ENCODE assay signal across 7 cellular contexts in the genomic region with DNA sequence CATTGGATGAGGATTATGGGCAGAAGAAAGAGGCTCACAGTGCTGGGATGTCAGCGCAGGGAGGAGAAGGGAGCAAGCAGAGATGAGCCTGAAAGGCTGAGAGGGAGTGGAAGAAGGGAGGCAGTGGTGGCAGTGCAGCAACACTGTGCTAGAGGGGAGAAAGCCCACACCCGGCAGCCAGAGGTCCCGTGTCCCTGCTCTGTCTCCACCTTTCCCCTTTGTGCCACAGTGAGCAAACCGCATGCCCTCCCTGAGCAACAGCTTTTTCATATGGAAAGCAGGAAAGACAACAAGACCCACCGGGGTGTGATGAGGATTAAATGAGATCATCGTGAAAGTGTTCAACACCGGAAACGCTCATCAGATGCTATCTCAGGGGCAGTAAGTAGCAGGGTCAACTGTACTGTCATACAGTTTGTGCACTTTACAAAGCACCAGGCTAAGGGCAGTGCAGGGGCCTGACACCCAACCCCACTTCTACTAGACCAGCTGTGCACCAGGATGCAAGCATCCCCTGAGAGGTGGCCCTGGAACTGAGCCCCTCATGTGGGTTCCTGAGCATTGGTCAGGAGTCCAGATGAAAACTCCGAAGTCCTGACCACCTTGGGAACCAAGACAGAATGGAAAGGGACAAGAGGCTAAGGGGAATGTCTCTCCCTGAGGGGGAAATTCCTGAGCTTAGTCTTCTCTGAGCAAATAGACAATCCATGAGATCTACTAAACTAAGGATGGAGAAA. TPM values are rescaled to one million over a fixed set of nuclear protein-coding genes. Genes with fewer than 3 reads are reported as not detected.
DNase-seq lines count a peak whose midpoint lies in the region; ATAC-seq and FAIRE-seq lines count a peak whose summit lies in the region.

No MANE protein-coding gene starts in this region.

- peaks cover 4% of the 10 kb centered on the region for H3K36me3 Mint-ChIP-seq in central memory CD8-positive, alpha-beta T cell (ENCODE audit: insufficient read depth)
- H3K36me3 Mint-ChIP-seq in naive thymus-derived CD8-positive, alpha-beta T cell, result no peaks in the 10 kb centered on the region

- DNase-seq in M059J (ENCODE audit: low read depth) (peak; percentile 72), SKM-1 treated with dmso at 0.1 percent for 144 hours (lab: John Stamatoyannopoulos, UW; ENCODE audit: unreplicated experiment) (no peak), frontal cortex (ENCODE audit: low spot score in 2 of 2) (no peak)
- no peak for DNase-seq in central memory CD8-positive, alpha-beta T cell (ENCODE audit: low spot score in 2 of 2)
- no peak for DNase-seq in naive thymus-derived CD8-positive, alpha-beta T cell

- FAIRE-seq in frontal cortex (lab: Jason Lieb, UNC), result no peak

- H3K9me3 Mint-ChIP-seq in central memory CD8-positive, alpha-beta T cell, result no peaks in the 10 kb centered on the region
- H3K9me3 Mint-ChIP-seq in naive thymus-derived CD8-positive, alpha-beta T cell, result no peaks in the 10 kb centered on the region

- peak overlapping the region; percentile 58 for H3K27ac Mint-ChIP-seq in central memory CD8-positive, alpha-beta T cell (ENCODE audit: low read depth)
- peak overlapping the region in 5 of 10 donors; percentile 7 to 69 (median 53) for H3K27ac Mint-ChIP-seq in naive thymus-derived CD8-positive, alpha-beta T cell

- ATAC-seq in GM18520 (IDR thresholded peaks at IDR 0.05; ENCODE audit: unreplicated experiment) (peak; percentile 18), HG03045 (IDR thresholded peaks at IDR 0.05; ENCODE audit: unreplicated experiment) (no peak)
- ATAC-seq in central memory CD8-positive, alpha-beta T cell (replicated peaks; ENCODE audit: extremely low read depth, poor library complexity, severe bottlenecking), result peak; percentile 42
- ATAC-seq in naive thymus-derived CD8-positive, alpha-beta T cell, result peak in 1 of 2 donors; percentile 20

- H3K4me1 Mint-ChIP-seq in central memory CD8-positive, alpha-beta T cell, result peaks cover 17% of the 10 kb centered on the region
- H3K4me1 Mint-ChIP-seq in naive thymus-derived CD8-positive, alpha-beta T cell, result peaks cover 11 to 21% (median 14%) of the 10 kb centered on the region in 4 donors

- no peak overlapping the region for H3K4me3 Mint-ChIP-seq in central memory CD8-positive, alpha-beta T cell
- H3K4me3 Mint-ChIP-seq in naive thymus-derived CD8-positive, alpha-beta T cell, result peak overlapping the region in 8 of 10 donors; percentile 5 to 67 (median 42)

- no peaks in the 10 kb centered on the region for H3K27me3 Mint-ChIP-seq in central memory CD8-positive, alpha-beta T cell
- H3K27me3 Mint-ChIP-seq in naive thymus-derived CD8-positive, alpha-beta T cell, result peaks cover 0 to 8% (median 2%) of the 10 kb centered on the region in 5 donors

- POLR2A ChIA-PET in naive thymus-derived CD8-positive, alpha-beta T cell (lab: Charles Lee), result interaction anchor here (0.7 to 1.4 kb wide), 2 partner anchors 11 to 24 kb away, joined by 3 to 5 read pairs; no protein-coding TSS in a partner anchor

RNA-seq across cellular contexts. Expression of gene NHLH1, which starts 9.1 kb away (rescaled TPM):
- total RNA-seq in M059J (2014; rRNA removed; shearing (Covaris generic)), result not detected in 2 replicates
- under 1 TPM; 0.38 to 0.47 TPM for total RNA-seq in naive thymus-derived CD8-positive, alpha-beta T cell
- polyA plus RNA-seq in naive thymus-derived CD8-positive, alpha-beta T cell, result not detected
- total RNA-seq in frontal cortex, result 0.41 TPM

RNA-seq across cellular contexts. Expression of gene VANGL2, which starts 24.4 kb away (rescaled TPM):
- total RNA-seq in M059J (2014; rRNA removed; shearing (Covaris generic)), result 0.27 and 0.34 TPM in 2 replicates
- under 1 TPM; 0.10 to 0.14 TPM for total RNA-seq in naive thymus-derived CD8-positive, alpha-beta T cell
- not detected for polyA plus RNA-seq in naive thymus-derived CD8-positive, alpha-beta T cell
- total RNA-seq in frontal cortex, result 11.0 TPM

RNA-seq across cellular contexts. Expression of gene NCSTN, which starts 32.8 kb away (rescaled TPM):
- total RNA-seq in M059J (2014; rRNA removed; shearing (Covaris generic)), result 91.8 and 135 TPM in 2 replicates
- 10 to 100 TPM; 70.3 to 76.4 TPM for total RNA-seq in naive thymus-derived CD8-positive, alpha-beta T cell
- 10 to 100 TPM; 56.8 to 64.2 (median 63.5) TPM for polyA plus RNA-seq in naive thymus-derived CD8-positive, alpha-beta T cell
- 24.5 TPM for total RNA-seq in frontal cortex

RNA-seq across cellular contexts. Expression of gene COPA, which starts 32.9 kb away (rescaled TPM):
- total RNA-seq in M059J (2014; rRNA removed; shearing (Covaris generic)), result 144 and 227 TPM in 2 replicates
- 100 to 1,000 TPM; 115 to 120 TPM for total RNA-seq in naive thymus-derived CD8-positive, alpha-beta T cell
- polyA plus RNA-seq in naive thymus-derived CD8-positive, alpha-beta T cell, result 100 to 1,000 TPM; 101 to 124 (median 120) TPM
- total RNA-seq in frontal cortex, result 161 TPM
